In genomic region chr16:29074554-29075402, GRCh38 we compare ENCODE assay signal across 7 cellular contexts.
DNase-seq lines count a peak whose midpoint lies in the region; ATAC-seq, FAIRE-seq and TF ChIP-seq lines count a peak whose summit lies in the region.
"Not testable (repeated sequence)": the region's sequence is repeated elsewhere in the genome, so short reads cannot be mapped to it uniquely, and the experiment has no call there.

No MANE protein-coding gene starts in this region.

- not testable (repeated sequence) for H3K9me3 Mint-ChIP-seq in activated CD8-positive, alpha-beta memory T cell treated with anti-CD3 and anti-CD28 coated beads, Interleukin-2, amount 10 ng/mL, durations not matched to agents 7 days and 5 days (ENCODE audit: low read depth); dendritic cell treated with granulocyte-macrophage colony-stimulating factor and Interleukin-4, amounts not matched to agents 40 ng/mL and 50 ng/mL, for 4 days

- peak overlapping the region; percentile 77 for H3K9ac ChIP-seq in OCI-LY1 (ENCODE audit: low read length)

- TF ChIP-seq CTCF in OCI-LY1 (IDR thresholded peaks at IDR 0.05; ENCODE audit: low read length): not testable (repeated sequence)

- not testable (repeated sequence) for H3F3A ChIP-seq in OCI-LY1 (ENCODE audit: insufficient read depth, low read length)

- peak overlapping the region; percentile 76 for H3K4me2 ChIP-seq in OCI-LY1 (ENCODE audit: low read length)

- H4K20me1 ChIP-seq in OCI-LY1 (ENCODE audit: insufficient read depth, low read length): not testable (repeated sequence)

- H3K9me3 ChIP-seq in OCI-LY1 (ENCODE audit: low read length); small intestine (ENCODE audit: control insufficient read depth, low read depth): not testable (repeated sequence)

- H2AFZ ChIP-seq in OCI-LY1 (ENCODE audit: low read length): not testable (repeated sequence)

- not testable (repeated sequence) for H3K36me3 Mint-ChIP-seq in activated CD8-positive, alpha-beta memory T cell treated with anti-CD3 and anti-CD28 coated beads, Interleukin-2, amount 10 ng/mL, durations not matched to agents 7 days and 5 days; dendritic cell treated with granulocyte-macrophage colony-stimulating factor and Interleukin-4, amounts not matched to agents 40 ng/mL and 50 ng/mL, for 4 days (ENCODE audit: low read depth)

- H3K27me3 ChIP-seq in OCI-LY1 (ENCODE audit: insufficient read depth, low read length); small intestine (ENCODE audit: control insufficient read depth in 2 of 2, insufficient read depth in 2 of 2, low read length in 2 of 2): not testable (repeated sequence)

- not testable (repeated sequence) for H3K27me3 Mint-ChIP-seq in activated CD8-positive, alpha-beta memory T cell treated with anti-CD3 and anti-CD28 coated beads, Interleukin-2, amount 10 ng/mL, durations not matched to agents 7 days and 5 days; dendritic cell treated with granulocyte-macrophage colony-stimulating factor and Interleukin-4, amounts not matched to agents 40 ng/mL and 50 ng/mL, for 4 days

- not testable (repeated sequence) for H3K9me2 ChIP-seq in OCI-LY1 (ENCODE audit: low read depth, low read length)

- ATAC-seq in GM18858 (IDR thresholded peaks at IDR 0.05; ENCODE audit: unreplicated experiment) (peak; percentile 49), HG02798 (IDR thresholded peaks at IDR 0.05; ENCODE audit: poor library complexity, unreplicated experiment) (peak; percentile 89)
- ATAC-seq in activated CD8-positive, alpha-beta memory T cell treated with anti-CD3 and anti-CD28 coated beads, Interleukin-2, amount 10 ng/mL, durations not matched to agents 7 days and 5 days: peak; percentile 93

- peak overlapping the region; percentile 71 for H3K4me3 ChIP-seq in OCI-LY1 (ENCODE audit: low read depth, low read length, poor library complexity, severe bottlenecking)
- H3K4me3 ChIP-seq in small intestine (ENCODE audit: low read depth in 1 of 2, low read length in 2 of 2): peak overlapping the region in 1 of 2 donors; percentile 35

- peak overlapping the region; percentile 99 for H3K27ac Mint-ChIP-seq in activated CD8-positive, alpha-beta memory T cell treated with anti-CD3 and anti-CD28 coated beads, Interleukin-2, amount 10 ng/mL, durations not matched to agents 7 days and 5 days
- peak overlapping the region; percentile 97 for H3K27ac Mint-ChIP-seq in dendritic cell treated with granulocyte-macrophage colony-stimulating factor and Interleukin-4, amounts not matched to agents 40 ng/mL and 50 ng/mL, for 4 days

- FAIRE-seq in small intestine (lab: Jason Lieb, UNC): not testable (repeated sequence)

- WGBS in small intestine, 3 donors: 6 to 9% (median 7%) methylated on average over 26 to 38 of the region's 38 CpGs

- peak overlapping the region; percentile 72 for H3K27ac ChIP-seq in OCI-LY1 (ENCODE audit: low read depth, low read length, poor library complexity, severe bottlenecking)
- peak overlapping the region in 1 of 2 donors; percentile 78 for H3K27ac ChIP-seq in small intestine (ENCODE audit: low read depth in 1 of 2, low read length in 1 of 2)

- H3K4me1 ChIP-seq in OCI-LY1 (ENCODE audit: insufficient read depth, low read length, severe bottlenecking): peaks cover 16% of the 10 kb centered on the region
- not testable (repeated sequence) for H3K4me1 ChIP-seq in small intestine (ENCODE audit: control insufficient read depth in 2 of 2, insufficient read depth in 1 of 2, low read depth in 1 of 2, low read length in 1 of 2)

- peak; percentile 64 for DNase-seq in activated CD8-positive, alpha-beta memory T cell treated with anti-CD3 and anti-CD28 coated beads, Interleukin-2, amount 10 ng/mL, durations not matched to agents 7 days and 5 days
- DNase-seq in left kidney (ENCODE audit: low read depth, low spot score) (peak; percentile 59), small intestine (peak; percentile 43)

- peak overlapping the region; percentile 92 for H3K4me3 Mint-ChIP-seq in activated CD8-positive, alpha-beta memory T cell treated with anti-CD3 and anti-CD28 coated beads, Interleukin-2, amount 10 ng/mL, durations not matched to agents 7 days and 5 days
- peak overlapping the region; percentile 85 for H3K4me3 Mint-ChIP-seq in dendritic cell treated with granulocyte-macrophage colony-stimulating factor and Interleukin-4, amounts not matched to agents 40 ng/mL and 50 ng/mL, for 4 days

- intact Hi-C loops in dendritic cell treated with granulocyte-macrophage colony-stimulating factor and Interleukin-4, amounts not matched to agents 40 ng/mL and 50 ng/mL, for 4 days (cut with micrococcal nuclease): not testable (repeated sequence)

- H3K79me2 ChIP-seq in OCI-LY1 (ENCODE audit: insufficient read depth, low read length): not testable (repeated sequence)

- H3K4me1 Mint-ChIP-seq in activated CD8-positive, alpha-beta memory T cell treated with anti-CD3 and anti-CD28 coated beads, Interleukin-2, amount 10 ng/mL, durations not matched to agents 7 days and 5 days: peaks cover 26% of the 10 kb centered on the region
- peaks cover 17% of the 10 kb centered on the region for H3K4me1 Mint-ChIP-seq in dendritic cell treated with granulocyte-macrophage colony-stimulating factor and Interleukin-4, amounts not matched to agents 40 ng/mL and 50 ng/mL, for 4 days (ENCODE audit: low read depth)

- not testable (repeated sequence) for H3K36me3 ChIP-seq in OCI-LY1 (ENCODE audit: insufficient read depth, low read length); small intestine (ENCODE audit: control insufficient read depth in 2 of 2, insufficient read depth in 2 of 2, low read length in 2 of 2)

- CTCF ChIA-PET in activated CD8-positive, alpha-beta memory T cell treated with anti-CD3 and anti-CD28 coated beads, Interleukin-2, amount 10 ng/mL, durations not matched to agents 7 days and 5 days (lab: Charles Lee): interaction anchor here (0.9 to 1.7 kb wide), 4 partner anchors 97 to 130 kb away, joined by 4 to 6 read pairs (median 5); partner anchors contain the start of gene SPNS1
